In genomic region chr5:33272288-33272687, GRCh38 we compare ENCODE assay signal across 14 cellular contexts.
DNase-seq lines count a peak whose midpoint lies in the region; ATAC-seq, FAIRE-seq and TF ChIP-seq lines count a peak whose summit lies in the region.
"Had no signal": no experiment of that assay in that cellular context is flagged by ENCODE, and none has a peak within 500 bp of the region (broad histone marks: within the 10 kb centered on the region; RNA-seq: fewer than 3 reads in every experiment).

No MANE protein-coding gene starts in this region.

- H2AFZ ChIP-seq in IMR-90 (replicated peaks; ENCODE audit: low read length, poor library complexity) (no peak overlapping the region), mammary epithelial cell (ENCODE audit: low read depth, low read length) (no peak overlapping the region), keratinocyte (ENCODE audit: control insufficient read depth, low read length) (no peak overlapping the region)

- H3K79me2 ChIP-seq in mammary epithelial cell (ENCODE audit: insufficient read depth, low read length) (no peaks in the 10 kb centered on the region), keratinocyte (ENCODE audit: control insufficient read depth, insufficient read depth, low read length) (no peaks in the 10 kb centered on the region)

- H2AK5ac ChIP-seq in IMR-90 (ENCODE audit: low read depth, low read length) = 0 out of 2 replicates have a peak overlapping the region, but pooled peaks have one; percentile 13

- H3K4me3 ChIP-seq in IMR-90 (ENCODE audit: insufficient read depth, low read depth, low read length) = no peak overlapping the region
- H3K4me3 ChIP-seq in mammary epithelial cell (replicated peaks in 1 of 3; ENCODE audit: insufficient read depth in 1 of 3, low read depth in 2 of 3, low read length in 3 of 3) = no peak overlapping the region
- H3K4me3 ChIP-seq in keratinocyte (ENCODE audit: control insufficient read depth in 2 of 3, extremely low read depth in 1 of 3, insufficient read depth in 2 of 3, low read depth in 1 of 3, low read length in 3 of 3) = no peak overlapping the region
- H3K4me3 ChIP-seq in effector memory CD4-positive, alpha-beta T cell (ENCODE audit: insufficient read depth, low read depth, low read length, poor library complexity, severe bottlenecking) = no peak overlapping the region
- H3K4me3 ChIP-seq: tibial artery had no signal

- H3K27me3 ChIP-seq in IMR-90 (ENCODE audit: control insufficient read depth, insufficient read depth, low read length) (no peaks in the 10 kb centered on the region), mammary epithelial cell (ENCODE audit: insufficient read depth, low read length) (no peaks in the 10 kb centered on the region), keratinocyte (ENCODE audit: control insufficient read depth, extremely low read depth, insufficient read depth, low read length) (no peaks in the 10 kb centered on the region)
- no peaks in the 10 kb centered on the region for H3K27me3 ChIP-seq in effector memory CD4-positive, alpha-beta T cell (replicated peaks; ENCODE audit: control insufficient read depth, insufficient read depth, low read length, poor library complexity, severe bottlenecking)
- H3K27me3 ChIP-seq: tibial artery had no signal

- H3K9ac ChIP-seq in IMR-90 (ENCODE audit: low read depth, low read length) (no peak overlapping the region), mammary epithelial cell (ENCODE audit: insufficient read depth, low read length) (no peak overlapping the region), keratinocyte (ENCODE audit: control insufficient read depth, extremely low read depth, insufficient read depth, low read length) (no peak overlapping the region)

- CTCF ChIA-PET in IMR-90 (lab: Yijun Ruan, JAX) = interaction anchor here (0.6 kb wide), 1 partner anchor 234 kb away, joined by 3 read pairs; no protein-coding TSS in a partner anchor
- CTCF ChIA-PET in mammary epithelial cell (lab: Charles Lee; ENCODE audit: low non-redundant PET) = no interaction called here

- in situ Hi-C loops in IMR-90 (cut with MboI; ENCODE audit: low sequenced_read_pairs) (no loop called here), mammary epithelial cell (cut with MboI; ENCODE audit: low sequenced_read_pairs in 2 of 2) (no loop called here)

- no peak for TF ChIP-seq RAD21 in IMR-90 (IDR thresholded peaks at IDR 0.05; ENCODE audit: low read length)

- peak overlapping the region; percentile 98 for H2BK5ac ChIP-seq in IMR-90 (ENCODE audit: low read depth, low read length, poor library complexity, severe bottlenecking)

- peak; percentile 87 for FAIRE-seq in keratinocyte (lab: Jason Lieb, UNC)

- no CpG with 5 or more reads among the region's 3 CpGs for WGBS in IMR-90 (ENCODE audit: extremely low coverage in 2 of 2, insufficient read length in 1 of 2), 2 experiments
- WGBS in mammary epithelial cell (ENCODE audit: low coverage, missing lambda C conversion rate) = 0% methylated on average over 2 of the region's 3 CpGs

- H3K4me2 ChIP-seq in IMR-90 (ENCODE audit: low read depth, low read length) (peak overlapping the region; percentile 91; the same call in 1 of the 2 replicates), mammary epithelial cell (ENCODE audit: insufficient read depth, low read depth, low read length) (peak overlapping the region; percentile 31), keratinocyte (ENCODE audit: control insufficient read depth, extremely low read depth, insufficient read depth, low read depth, low read length) (peak overlapping the region; percentile 61)

- POLR2A ChIA-PET in IMR-90 (lab: Charles Lee; ENCODE audit: unreplicated experiment) = no interaction called here

- TF ChIP-seq CTCF in IMR-90 (conservative IDR thresholded peaks at IDR 0.05; ENCODE audit: low read depth, low read length) (no peak), mammary epithelial cell (conservative IDR thresholded peaks at IDR 0.05 in 1 of 2, IDR thresholded peaks at IDR 0.05 in 1 of 2; ENCODE audit: extremely low read depth in 1 of 2, insufficient read depth in 1 of 2, low read depth in 1 of 2, low read length in 2 of 2) (no peak), keratinocyte (optimal IDR thresholded peaks at IDR 0.05 in 1 of 3, IDR thresholded peaks at IDR 0.05 in 1 of 3, conservative IDR thresholded peaks at IDR 0.05 in 1 of 3; ENCODE audit: extremely low read depth in 1 of 3, insufficient read depth in 2 of 3, low read length in 3 of 3) (no peak)

- peak overlapping the region; percentile 87; the same call in 1 of the 2 replicates for H4K5ac ChIP-seq in IMR-90 (ENCODE audit: low read depth, low read length)

- peak overlapping the region; percentile 67; the same call in 1 of the 2 replicates for H3K18ac ChIP-seq in IMR-90 (ENCODE audit: low read depth, low read length)

- peak overlapping the region; percentile 84; the same call in 1 of the 2 replicates for H2BK20ac ChIP-seq in IMR-90 (ENCODE audit: low read depth, low read length)

- DNase-seq in AG08395 (ENCODE audit: low spot score) = peak; percentile 82
- peak; percentile 94 for DNase-seq in IMR-90
- DNase-seq in mammary epithelial cell = peak; percentile 90
- DNase-seq in keratinocyte (ENCODE audit: low read depth, low spot score) = peak; percentile 56
- DNase-seq in NK-92 (lab: John Stamatoyannopoulos, UW; ENCODE audit: unreplicated experiment) = no peak
- DNase-seq in effector memory CD4-positive, alpha-beta T cell = no peak
- DNase-seq in Ammon's horn (ENCODE audit: low spot score) = no peak
- DNase-seq: activated CD4-positive, alpha-beta T cell treated with anti-CD3 and anti-CD28 coated beads, Interleukin-2, amount 10 ng/mL, durations not matched to agents 7 days and 5 days; activated effector memory CD4-positive, alpha-beta T cell treated with anti-CD3 and anti-CD28 coated beads, Interleukin-2, amount 50 U/mL, for 16 hours; C1 segment of cervical spinal cord; hippocampal formation; NCI-H446; tibial artery had no signal

- H4K91ac ChIP-seq in IMR-90 (ENCODE audit: insufficient read depth, low read depth, low read length) = no peak overlapping the region

- H3K4me1 ChIP-seq in IMR-90 (ENCODE audit: control insufficient read depth, insufficient read depth, low read length) (peaks cover 9% of the 10 kb centered on the region; the same call in 1 of the 2 replicates), mammary epithelial cell (ENCODE audit: insufficient read depth, low read length) (peaks cover 29% of the 10 kb centered on the region), keratinocyte (ENCODE audit: control insufficient read depth, extremely low read depth, insufficient read depth, low read length) (peaks cover 24% of the 10 kb centered on the region)
- no peaks in the 10 kb centered on the region for H3K4me1 ChIP-seq in effector memory CD4-positive, alpha-beta T cell (ENCODE audit: control insufficient read depth, insufficient read depth, low read length, poor library complexity, severe bottlenecking)

- H2AK9ac ChIP-seq in IMR-90 (replicated peaks; ENCODE audit: low read depth, low read length, poor library complexity) = no peak overlapping the region

- no peak overlapping the region for H3K14ac ChIP-seq in IMR-90 (replicated peaks; ENCODE audit: low read depth, low read length)

- ATAC-seq in IMR-90 (ENCODE audit: low read depth) = peak; percentile 89
- no peak for ATAC-seq in GM18505 (IDR thresholded peaks at IDR 0.05; ENCODE audit: unreplicated experiment)

- H3K4ac ChIP-seq in IMR-90 (ENCODE audit: low read depth, low read length) = no peak overlapping the region; the same call in 1 of the 2 replicates

- H3K23ac ChIP-seq in IMR-90 (ENCODE audit: low read depth, low read length) = no peak overlapping the region

- H3K27ac ChIP-seq in IMR-90 (ENCODE audit: insufficient read depth, low read length) = no peak overlapping the region
- H3K27ac ChIP-seq in mammary epithelial cell (ENCODE audit: insufficient read depth, low read depth, low read length) = peak overlapping the region; percentile 80
- H3K27ac ChIP-seq in keratinocyte (ENCODE audit: control insufficient read depth, insufficient read depth, low read length) = peak overlapping the region; percentile 55
- H3K27ac ChIP-seq in effector memory CD4-positive, alpha-beta T cell (ENCODE audit: insufficient read depth, low read length, poor library complexity, severe bottlenecking) = no peak overlapping the region
- H3K27ac ChIP-seq: tibial artery had no signal

- BruUV-seq in IMR-90 (replicated peaks; lab: Mats Ljungman, UMichigan) (no TSS peak), mammary epithelial cell (replicated peaks; lab: Mats Ljungman, UMichigan) (no TSS peak)

- no peak overlapping the region for H3K56ac ChIP-seq in IMR-90 (ENCODE audit: extremely low read depth, insufficient read depth, low read length)

- H2BK15ac ChIP-seq in IMR-90 (ENCODE audit: low read depth, low read length) = no peak overlapping the region

- H3K36me3 ChIP-seq in IMR-90 (ENCODE audit: control insufficient read depth, insufficient read depth, low read length) (no peaks in the 10 kb centered on the region), mammary epithelial cell (ENCODE audit: insufficient read depth, low read length) (no peaks in the 10 kb centered on the region), keratinocyte (ENCODE audit: control insufficient read depth in 2 of 2, extremely low read depth in 1 of 2, insufficient read depth in 2 of 2, low read length in 2 of 2) (no peaks in the 10 kb centered on the region)
- no peaks in the 10 kb centered on the region for H3K36me3 ChIP-seq in effector memory CD4-positive, alpha-beta T cell (ENCODE audit: control insufficient read depth, insufficient read depth, low read length)
- H3K36me3 ChIP-seq: tibial artery had no signal

- peak overlapping the region in 1 of 2 experiments; percentile 39; a peak in 1 of 4 replicates for H4K8ac ChIP-seq in IMR-90 (ENCODE audit: low read depth in 2 of 2, low read length in 2 of 2)

- H4K20me1 ChIP-seq in IMR-90 (ENCODE audit: insufficient read depth, low read length) (no peaks in the 10 kb centered on the region), mammary epithelial cell (ENCODE audit: insufficient read depth, low read length) (no peaks in the 10 kb centered on the region), keratinocyte (ENCODE audit: control insufficient read depth, extremely low read depth, insufficient read depth, low read length) (no peaks in the 10 kb centered on the region)

- intact Hi-C loops in IMR-90 (cut with micrococcal nuclease) = no loop called here
- intact Hi-C loops in mammary epithelial cell (cut with micrococcal nuclease) = loop anchor here (5.0 kb wide), 1 partner anchor 40 kb away; no protein-coding TSS in a partner anchor

- dilution Hi-C loops in IMR-90 (cut with HindIII; ENCODE audit: low sequenced_read_pairs, unreplicated experiment) = no loop called here
- dilution Hi-C loops in mammary epithelial cell (cut with HindIII; ENCODE audit: low sequenced_read_pairs) = no loop called here
- dilution Hi-C loops in keratinocyte (cut with MboI; ENCODE audit: extremely low pct_ligation_motif_present, low sequenced_read_pairs) = no loop called here

- TF ChIP-seq POLR2A in IMR-90 (IDR thresholded peaks at IDR 0.05; ENCODE audit: low read depth, low read length) = no peak
- TF ChIP-seq POLR2A in GM18505 (IDR thresholded peaks at IDR 0.05; ENCODE audit: borderline replicate concordance, extremely low read depth, insufficient read depth, insufficient read length) = no peak

- H2BK120ac ChIP-seq in IMR-90 (ENCODE audit: low read depth, low read length) = peak overlapping the region; percentile 71; the same call in 1 of the 2 replicates

- H3K9me1 ChIP-seq in IMR-90 (ENCODE audit: insufficient read depth, low read length) (peaks cover 4% of the 10 kb centered on the region), keratinocyte (ENCODE audit: control insufficient read depth, extremely low read depth, insufficient read depth, low read length) (no peaks in the 10 kb centered on the region)

- H3K9me3 ChIP-seq in IMR-90 (ENCODE audit: control insufficient read depth, insufficient read depth, low read length) = no peaks in the 10 kb centered on the region
- no peaks in the 10 kb centered on the region for H3K9me3 ChIP-seq in mammary epithelial cell (replicated peaks; ENCODE audit: insufficient read depth, low read length)
- H3K9me3 ChIP-seq in keratinocyte (ENCODE audit: control insufficient read depth, low read depth, low read length) = no peaks in the 10 kb centered on the region
- H3K9me3 ChIP-seq in effector memory CD4-positive, alpha-beta T cell (ENCODE audit: control insufficient read depth, low read length) = no peaks in the 10 kb centered on the region
- H3K9me3 ChIP-seq: tibial artery had no signal

- H3K79me1 ChIP-seq in IMR-90 (ENCODE audit: low read depth in 1 of 2, low read length in 2 of 2) = no peaks in the 10 kb centered on the region

Comparison
In these comparisons a context has a peak if more than half of its experiments do, and no peak if none do; other contexts are left out.
1. DNase-seq: peak in AG08395 (single experiment), IMR-90 (single experiment), mammary epithelial cell (single experiment) and keratinocyte (single experiment); none in NK-92 (single experiment), effector memory CD4-positive, alpha-beta T cell (0 of 3) and Ammon's horn (single experiment).
2. H3K27ac ChIP-seq: peak in mammary epithelial cell (single experiment) and keratinocyte (single experiment); none in IMR-90 (single experiment) and effector memory CD4-positive, alpha-beta T cell (single experiment).
3. H3K4me2 ChIP-seq: peak in every context shown above with its lines; median percentile 91 in IMR-90; 61 in keratinocyte; 31 in mammary epithelial cell.